In the genomic region with DNA sequence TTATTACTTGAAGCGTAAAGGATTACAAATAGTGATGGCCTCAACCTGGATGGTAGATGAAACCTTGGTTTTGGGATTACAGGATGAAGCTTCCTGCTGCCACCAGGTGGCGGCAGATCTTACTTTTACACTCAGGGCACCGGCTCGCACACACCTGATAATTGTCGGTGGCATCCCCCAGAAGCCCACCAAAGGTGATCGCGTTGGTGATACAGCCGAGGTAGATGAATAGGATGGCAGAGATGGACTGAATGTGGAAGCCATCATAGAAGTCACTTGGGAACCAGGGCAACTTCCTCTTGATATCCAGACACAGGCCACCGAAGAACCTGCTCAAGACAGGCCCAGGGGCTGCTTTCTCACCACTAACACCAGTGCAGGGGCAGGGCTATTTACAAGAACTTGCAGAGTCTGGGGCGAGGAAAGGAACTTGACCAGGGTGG, we compare ENCODE assay signal across 8 cellular contexts. TPM values are rescaled to one million over a fixed set of nuclear protein-coding genes. Genes with fewer than 3 reads are reported as not detected.
DNase-seq lines count a peak whose midpoint lies in the region; ATAC-seq lines count a peak whose summit lies in the region.

No MANE protein-coding gene starts in this region.

- ATAC-seq in GM21526 (IDR thresholded peaks at IDR 0.05; ENCODE audit: low FRiP score, unreplicated experiment): no peak

- no peak overlapping the region for H2BK120ac ChIP-seq in mesendoderm (ENCODE audit: low read depth, low read length)

- no peaks in the 10 kb centered on the region for H3K36me3 ChIP-seq in mesendoderm (ENCODE audit: control insufficient read depth, insufficient read depth, low read length)

- H3K23ac ChIP-seq in mesendoderm (ENCODE audit: low read length): no peak overlapping the region

- H2BK5ac ChIP-seq in mesendoderm (ENCODE audit: low read length): no peak overlapping the region

- no peak overlapping the region for H3K4me2 ChIP-seq in mesendoderm (ENCODE audit: low read length)

- no peak overlapping the region for H2BK15ac ChIP-seq in mesendoderm (replicated peaks; ENCODE audit: low read depth)

- no peaks in the 10 kb centered on the region for H3K79me1 ChIP-seq in mesendoderm (ENCODE audit: low read length)

- no peak overlapping the region for H3K56ac ChIP-seq in mesendoderm (ENCODE audit: low read length)

- no peaks in the 10 kb centered on the region for H3K4me1 ChIP-seq in mesendoderm (ENCODE audit: control insufficient read depth, low read depth, low read length)

- no peak overlapping the region for H2AK5ac ChIP-seq in mesendoderm (ENCODE audit: low read length)

- no peak overlapping the region for H3K27ac ChIP-seq in mesendoderm (ENCODE audit: low read depth, low read length)

- no CpG with 5 or more reads among the region's 10 CpGs for WGBS in mesendoderm (ENCODE audit: extremely low coverage, insufficient coverage, low lambda C conversion rate)

- H3K79me2 ChIP-seq in mesendoderm (ENCODE audit: control insufficient read depth, insufficient read depth, low read length): no peaks in the 10 kb centered on the region

- H3K18ac ChIP-seq in mesendoderm (ENCODE audit: low read length): no peak overlapping the region

- no peak overlapping the region for H4K8ac ChIP-seq in mesendoderm (ENCODE audit: low read depth, low read length)

- no peak overlapping the region for H4K5ac ChIP-seq in mesendoderm (ENCODE audit: low read length)

- no peaks in the 10 kb centered on the region for H3K27me3 ChIP-seq in mesendoderm (ENCODE audit: insufficient read depth, low read length, poor library complexity)

- peak; percentile 46 for DNase-seq in SIG-M5 treated with dmso at 0.1 percent for 504 hours (lab: John Stamatoyannopoulos, UW; ENCODE audit: unreplicated experiment)
- DNase-seq in SIG-M5 (lab: John Stamatoyannopoulos, UW): no peak
- DNase-seq in NCI-H1930 (lab: John Stamatoyannopoulos, UW): peak; percentile 7 to 47
- peak; percentile 51 to 54 for DNase-seq in activated CD4-positive, alpha-beta T cell treated with anti-CD3 and anti-CD28 coated beads for 4 hours
- peak; percentile 21 to 42 for DNase-seq in dermis microvascular lymphatic vessel endothelial cell (ENCODE audit: low read depth in 2 of 2)
- DNase-seq in mesendoderm: peak; percentile 52
- peak; percentile 24 to 67 (median 41) for DNase-seq in stimulated activated naive CD4-positive, alpha-beta T cell (lab: John Stamatoyannopoulos, UW)

- no peak overlapping the region for H3K4ac ChIP-seq in mesendoderm (ENCODE audit: low read depth, low read length)

- H3K9ac ChIP-seq in mesendoderm (ENCODE audit: low read length): no peak overlapping the region

- H3K4me3 ChIP-seq in mesendoderm (ENCODE audit: low read length): no peak overlapping the region

RNA-seq across cellular contexts. Expression of a gene that starts 51.8 kb away (rescaled TPM):
- total RNA-seq in dermis microvascular lymphatic vessel endothelial cell: 42.0 and 46.8 TPM in 2 replicates
- 188 TPM for polyA plus RNA-seq in mesendoderm (2013, experiment 1 of 2)
- polyA plus RNA-seq in mesendoderm (2013, experiment 2 of 2): 198 TPM
